ENCODE assay signal across 1 cellular context in the genomic region with DNA sequence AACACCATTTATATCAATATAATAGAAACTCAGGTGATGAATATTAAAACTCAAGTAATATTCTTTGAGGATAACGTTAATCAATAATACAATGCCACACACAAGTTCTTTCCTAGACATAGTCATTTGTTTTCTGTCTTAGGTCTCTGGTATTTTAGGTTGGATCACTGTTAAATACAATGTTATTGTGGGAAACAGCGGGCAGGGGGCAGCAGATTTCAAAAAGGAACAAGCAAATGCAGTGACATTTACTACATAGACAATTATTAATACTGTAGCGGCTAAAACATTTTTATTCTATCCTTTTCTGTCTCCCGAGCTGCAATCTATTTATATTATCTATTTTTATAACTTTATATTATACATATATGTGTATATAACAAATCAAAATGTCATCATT.
TF ChIP-seq lines count a peak whose summit lies in the region.

No MANE protein-coding gene starts in this region.

TF ChIP-seq in GM23338, 12 proteins besides CTCF, POLR2A, EP300 and RAD21 (continued from another document):
- TF ChIP-seq, protein P1, sequence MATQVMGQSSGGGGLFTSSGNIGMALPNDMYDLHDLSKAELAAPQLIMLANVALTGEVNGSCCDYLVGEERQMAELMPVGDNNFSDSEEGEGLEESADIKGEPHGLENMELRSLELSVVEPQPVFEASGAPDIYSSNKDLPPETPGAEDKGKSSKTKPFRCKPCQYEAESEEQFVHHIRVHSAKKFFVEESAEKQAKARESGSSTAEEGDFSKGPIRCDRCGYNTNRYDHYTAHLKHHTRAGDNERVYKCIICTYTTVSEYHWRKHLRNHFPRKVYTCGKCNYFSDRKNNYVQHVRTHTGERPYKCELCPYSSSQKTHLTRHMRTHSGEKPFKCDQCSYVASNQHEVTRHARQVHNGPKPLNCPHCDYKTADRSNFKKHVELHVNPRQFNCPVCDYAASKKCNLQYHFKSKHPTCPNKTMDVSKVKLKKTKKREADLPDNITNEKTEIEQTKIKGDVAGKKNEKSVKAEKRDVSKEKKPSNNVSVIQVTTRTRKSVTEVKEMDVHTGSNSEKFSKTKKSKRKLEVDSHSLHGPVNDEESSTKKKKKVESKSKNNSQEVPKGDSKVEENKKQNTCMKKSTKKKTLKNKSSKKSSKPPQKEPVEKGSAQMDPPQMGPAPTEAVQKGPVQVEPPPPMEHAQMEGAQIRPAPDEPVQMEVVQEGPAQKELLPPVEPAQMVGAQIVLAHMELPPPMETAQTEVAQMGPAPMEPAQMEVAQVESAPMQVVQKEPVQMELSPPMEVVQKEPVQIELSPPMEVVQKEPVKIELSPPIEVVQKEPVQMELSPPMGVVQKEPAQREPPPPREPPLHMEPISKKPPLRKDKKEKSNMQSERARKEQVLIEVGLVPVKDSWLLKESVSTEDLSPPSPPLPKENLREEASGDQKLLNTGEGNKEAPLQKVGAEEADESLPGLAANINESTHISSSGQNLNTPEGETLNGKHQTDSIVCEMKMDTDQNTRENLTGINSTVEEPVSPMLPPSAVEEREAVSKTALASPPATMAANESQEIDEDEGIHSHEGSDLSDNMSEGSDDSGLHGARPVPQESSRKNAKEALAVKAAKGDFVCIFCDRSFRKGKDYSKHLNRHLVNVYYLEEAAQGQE (IDR thresholded peaks at IDR 0.05; ENCODE audit: unreplicated experiment), result no peak
- TF ChIP-seq ZNF114 (CRISPR knock-in tag; IDR thresholded peaks at IDR 0.05), result no peak
